8 cellular contexts compared by ENCODE assay signal in the genomic region with DNA sequence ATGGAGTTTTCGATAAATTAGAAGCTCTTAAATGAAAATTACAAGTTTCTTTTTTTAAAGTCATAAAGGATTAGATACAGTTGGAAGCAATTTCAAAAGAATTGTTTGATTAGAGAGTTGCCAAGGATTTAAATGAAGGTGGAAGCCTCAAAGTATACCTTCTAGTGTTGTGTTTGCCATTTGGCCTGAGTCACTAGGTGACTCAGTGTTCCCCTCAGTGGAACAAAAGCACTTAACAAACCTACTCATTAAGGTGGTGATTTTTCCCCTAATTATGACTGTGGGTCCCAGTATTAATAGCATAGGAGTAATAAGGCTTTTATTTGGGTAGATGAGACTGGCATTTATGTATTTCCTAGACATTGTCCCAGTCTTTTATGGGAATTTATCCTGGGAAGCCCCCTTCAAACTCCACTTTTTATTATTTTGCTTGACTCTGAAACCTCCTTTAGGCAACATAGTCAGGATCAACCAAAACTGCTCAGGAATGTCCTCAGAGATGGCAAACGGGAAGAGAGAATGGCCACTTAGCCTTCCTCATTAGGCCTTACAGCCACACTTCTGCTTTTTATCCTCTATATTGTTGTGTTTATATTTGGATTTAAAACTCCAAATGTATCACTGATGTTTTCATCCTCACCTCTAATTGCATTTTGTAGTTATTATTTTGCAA.
DNase-seq lines count a peak whose midpoint lies in the region; ATAC-seq and TF ChIP-seq lines count a peak whose summit lies in the region.

No MANE protein-coding gene starts in this region.

- TF ChIP-seq CTCF in HEK293 (tag by site-specific recombination; IDR thresholded peaks at IDR 0.05), result no peak

- H4K20me1 ChIP-seq in BLaER1 treated with 17β-estradiol and CSF1 and Interleukin-3, amounts not matched to agents 10 nM and 100 nM, result peaks cover 0 to 9% (median 0%) of the 10 kb centered on the region in 11 experiments; a peak in 1 of 22 replicates

- CTCF ChIA-PET in HEK293 (lab: Yijun Ruan, JAX), result interaction anchor here (0.5 to 0.6 kb wide), 3 partner anchors 16 to 1071 kb away, joined by 3 read pairs; no protein-coding TSS in a partner anchor

- peak; percentile 77 for DNase-seq in SKM-1 treated with dmso at 0.1 percent for 144 hours (lab: John Stamatoyannopoulos, UW; ENCODE audit: unreplicated experiment)
- peak; percentile 59 for DNase-seq in kidney tubule cell (ENCODE audit: low spot score)
- DNase-seq in mucosa of gallbladder (ENCODE audit: low spot score), result no peak

- peak overlapping the region in 10 of 11 experiments; percentile 4 to 88 (median 70); a peak in 19 of 22 replicates for H3K4me2 ChIP-seq in BLaER1 treated with 17β-estradiol and CSF1 and Interleukin-3, amounts not matched to agents 10 nM and 100 nM

- H3K36me3 ChIP-seq in BLaER1 treated with 17β-estradiol and CSF1 and Interleukin-3, amounts not matched to agents 10 nM and 100 nM, result peaks cover 7 to 25% (median 15%) of the 10 kb centered on the region in 11 experiments; a peak in 16 of 22 replicates
- no peaks in the 10 kb centered on the region; a peak in 1 of 3 replicates for H3K36me3 ChIP-seq in HEK293 (ENCODE audit: control insufficient read depth in 2 of 2, insufficient read depth in 1 of 2, low read length in 2 of 2)

- H3K27me3 ChIP-seq in BLaER1 treated with 17β-estradiol and CSF1 and Interleukin-3, amounts not matched to agents 10 nM and 100 nM, result no peaks in the 10 kb centered on the region

- peak overlapping the region in 8 of 11 experiments; percentile 23 to 77 (median 65); a peak in 15 of 22 replicates for H3K27ac ChIP-seq in BLaER1 treated with 17β-estradiol and CSF1 and Interleukin-3, amounts not matched to agents 10 nM and 100 nM
- H3K27ac ChIP-seq in HEK293 (ENCODE audit: extremely low read depth, low read depth, low read length), result no peak overlapping the region

- H3K4me1 ChIP-seq in BLaER1 treated with 17β-estradiol and CSF1 and Interleukin-3, amounts not matched to agents 10 nM and 100 nM, result peaks cover 9 to 47% (median 21%) of the 10 kb centered on the region in 10 experiments; a peak in 19 of 20 replicates
- no peaks in the 10 kb centered on the region for H3K4me1 ChIP-seq in HEK293 (ENCODE audit: control insufficient read depth, insufficient read depth, low read length)

- POLR2A ChIA-PET in HEK293 (lab: Yijun Ruan, JAX), result no interaction called here

- 0 out of 20 replicates have a peak overlapping the region, but pooled peaks of 1 of the 10 experiments have one; percentile 3 for H3K4me3 ChIP-seq in BLaER1 treated with 17β-estradiol and CSF1 and Interleukin-3, amounts not matched to agents 10 nM and 100 nM
- no peak overlapping the region for H3K4me3 ChIP-seq in HEK293 (ENCODE audit: low read depth, low read length)

- peaks cover 0 to 2% (median 0%) of the 10 kb centered on the region in 11 experiments; a peak in 6 of 22 replicates for H3K9me3 ChIP-seq in BLaER1 treated with 17β-estradiol and CSF1 and Interleukin-3, amounts not matched to agents 10 nM and 100 nM (replicated peaks in 1 of 11)
- no peaks in the 10 kb centered on the region for H3K9me3 ChIP-seq in HEK293 (ENCODE audit: control insufficient read depth, insufficient read depth, low read depth, low read length)

- H3K9ac ChIP-seq in BLaER1 treated with 17β-estradiol and CSF1 and Interleukin-3, amounts not matched to agents 10 nM and 100 nM, result peak overlapping the region in 4 of 11 experiments; percentile 22 to 41 (median 35); a peak in 6 of 22 replicates

- ATAC-seq in HG02970 (IDR thresholded peaks at IDR 0.05; ENCODE audit: low FRiP score, unreplicated experiment) (no peak), HG02840 (IDR thresholded peaks at IDR 0.05; ENCODE audit: low FRiP score, unreplicated experiment) (no peak), GM18870 (IDR thresholded peaks at IDR 0.05; ENCODE audit: unreplicated experiment) (no peak)

TF ChIP-seq in HEK293, 187 proteins besides CTCF, POLR2A, EP300 and RAD21:
- TF ChIP-seq SP7 (tag by site-specific recombination; IDR thresholded peaks at IDR 0.05) (peak; percentile 94), YY1 (tag by site-specific recombination; IDR thresholded peaks at IDR 0.05) (no peak), ZNF548 (tag by site-specific recombination; IDR thresholded peaks at IDR 0.05) (no peak), KLF10 (tag by site-specific recombination; IDR thresholded peaks at IDR 0.05) (no peak)
